12 cellular contexts compared by ENCODE assay signal in the genomic region with DNA sequence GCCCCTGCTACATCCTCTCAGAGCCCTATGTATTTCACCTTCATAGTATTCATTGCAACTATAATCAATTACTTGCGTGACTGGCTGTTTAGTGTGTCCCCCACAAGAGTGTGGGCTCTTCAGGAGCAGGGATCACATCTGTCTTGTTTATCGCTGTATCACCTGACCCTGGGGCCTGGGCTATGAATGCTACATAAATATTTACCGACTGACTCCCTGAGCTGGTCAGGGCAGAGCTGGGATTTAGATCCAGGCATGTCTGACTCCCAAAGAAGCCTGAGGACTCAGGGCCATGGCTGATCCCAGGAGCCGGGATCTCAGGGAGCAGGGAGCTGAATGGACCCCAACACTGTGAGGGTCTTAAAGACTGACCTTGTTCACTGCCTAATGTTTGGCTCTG. TPM values are rescaled to one million over a fixed set of nuclear protein-coding genes. Genes with fewer than 3 reads are reported as not detected.
A peak's percentile ranks its signal among the peaks of the same experiment; 100 is the strongest.
DNase-seq lines count a peak whose midpoint lies in the region; ATAC-seq, FAIRE-seq and TF ChIP-seq lines count a peak whose summit lies in the region.
"Had no signal": no experiment of that assay in that cellular context is flagged by ENCODE, and none has a peak within 500 bp of the region (broad histone marks: within the 10 kb centered on the region; RNA-seq: fewer than 3 reads in every experiment).

No MANE protein-coding gene starts in this region.

- H3K27ac Mint-ChIP-seq in CD4-positive, alpha-beta T cell: peak overlapping the region; percentile 64

- no TSS peak for BruUV-seq in HepG2 (replicated peaks; lab: Mats Ljungman, UMichigan)

- no peak for TF ChIP-seq POLR2A in HepG2 (IDR thresholded peaks at IDR 0.05; ENCODE audit: insufficient read depth in 1 of 2, low read depth in 2 of 2, low read length in 2 of 2)

- H3F3A ChIP-seq in smooth muscle cell (ENCODE audit: low read depth): peaks cover 21% of the 10 kb centered on the region

- no peaks in the 10 kb centered on the region for H3K9me3 ChIP-seq in CD4-positive, alpha-beta T cell (ENCODE audit: control insufficient read depth, low read length)
- H3K9me3 ChIP-seq in HepG2 (ENCODE audit: low read length) (no peaks in the 10 kb centered on the region), smooth muscle cell (replicated peaks; ENCODE audit: low read depth) (no peaks in the 10 kb centered on the region)

- H2AFZ ChIP-seq in HepG2 (ENCODE audit: low read length): no peak overlapping the region
- no peak overlapping the region for H2AFZ ChIP-seq in smooth muscle cell (ENCODE audit: low read depth)

- peak overlapping the region in 1 of 3 experiments; percentile 21; a peak in 2 of 6 replicates for H3K4me3 ChIP-seq in HepG2 (replicated peaks in 1 of 3; ENCODE audit: insufficient read depth in 1 of 3, low read depth in 2 of 3, low read length in 3 of 3)
- no peak overlapping the region for H3K4me3 ChIP-seq in smooth muscle cell

- TF ChIP-seq CTCF in CD4-positive, alpha-beta T cell (IDR thresholded peaks at IDR 0.05): no peak
- TF ChIP-seq CTCF in RWPE1 (conservative IDR thresholded peaks at IDR 0.05; ENCODE audit: low read depth) (no peak), HepG2 (CRISPR knock-in tag; IDR thresholded peaks at IDR 0.05) (no peak), smooth muscle cell (IDR thresholded peaks at IDR 0.05; ENCODE audit: borderline replicate concordance, insufficient read depth, poor library complexity, severe bottlenecking) (no peak), omental fat pad (IDR thresholded peaks at IDR 0.05) (no peak)

- POLR2A ChIA-PET in CD4-positive, alpha-beta T cell (lab: Charles Lee): interaction anchor here (1.1 kb wide), 1 partner anchor 14 kb away, joined by 6 read pairs; no protein-coding TSS in a partner anchor
- POLR2A ChIA-PET in RWPE1 (lab: Yijun Ruan, JAX; ENCODE audit: low non-redundant PET): no interaction called here
- POLR2A ChIA-PET in HepG2 (lab: Yijun Ruan, JAX): interaction anchor here (0.6 to 2.4 kb wide), 11 partner anchors 9 to 64 kb away, joined by 3 to 20 read pairs (median 5); partner anchors contain the start of gene AHDC1

- H3K79me2 ChIP-seq in HepG2 (ENCODE audit: insufficient read depth, low read length) (no peaks in the 10 kb centered on the region), smooth muscle cell (ENCODE audit: low read depth) (peaks cover 34% of the 10 kb centered on the region)

- no peak overlapping the region for H3K27ac ChIP-seq in CD4-positive, alpha-beta T cell (ENCODE audit: low read depth, low read length)
- H3K27ac ChIP-seq in RWPE1 (peak overlapping the region; percentile 98), HepG2 (ENCODE audit: extremely low read length, insufficient read depth, low read length) (peak overlapping the region; percentile 54), smooth muscle cell (ENCODE audit: low read depth) (peak overlapping the region; percentile 50)

- no peak overlapping the region for H3K4me3 Mint-ChIP-seq in CD4-positive, alpha-beta T cell

- H3K4me2 ChIP-seq in HepG2 (ENCODE audit: low read depth, low read length) (peak overlapping the region; percentile 46), smooth muscle cell (no peak overlapping the region)

- peak in 1 of 2 experiments; percentile 33; a peak in 1 of 4 replicates for TF ChIP-seq EP300 in HepG2 (IDR thresholded peaks at IDR 0.05; ENCODE audit: low read depth in 2 of 2, low read length in 2 of 2)
- TF ChIP-seq EP300 in HepG2 (CRISPR knock-in tag; IDR thresholded peaks at IDR 0.05; ENCODE audit: borderline replicate concordance): no peak

- no peaks in the 10 kb centered on the region for H3K27me3 ChIP-seq in CD4-positive, alpha-beta T cell (ENCODE audit: control insufficient read depth, insufficient read depth, low read length)
- H3K27me3 ChIP-seq in HepG2 (ENCODE audit: control insufficient read depth in 1 of 2, insufficient read depth in 2 of 2, low read length in 2 of 2): no peaks in the 10 kb centered on the region
- no peaks in the 10 kb centered on the region for H3K27me3 ChIP-seq in smooth muscle cell (ENCODE audit: low read depth)

- H3K36me3 Mint-ChIP-seq in CD4-positive, alpha-beta T cell (ENCODE audit: low read depth): peaks cover 29% of the 10 kb centered on the region

- peaks cover 43% of the 10 kb centered on the region for H3K4me1 ChIP-seq in HepG2 (ENCODE audit: insufficient read depth, low read length)
- peaks cover 18% of the 10 kb centered on the region for H3K4me1 ChIP-seq in smooth muscle cell (ENCODE audit: low read depth)

- peaks cover 31% of the 10 kb centered on the region for H3K4me1 Mint-ChIP-seq in CD4-positive, alpha-beta T cell (ENCODE audit: low read depth)

- H3K9ac ChIP-seq in HepG2 (ENCODE audit: insufficient read depth, low read depth, low read length): peak overlapping the region; percentile 46
- no peak overlapping the region for H3K9ac ChIP-seq in smooth muscle cell (ENCODE audit: low read depth)

- in situ Hi-C loops in HepG2 (cut with HindIII; ENCODE audit: extremely low pct_ligation_motif_present, low pct_unique_long_range_greater_than_20kb): no loop called here

- intact Hi-C loops in CD4-positive, alpha-beta T cell (cut with DNase I, micrococcal nuclease): no loop called here
- intact Hi-C loops in HepG2 (cut with micrococcal nuclease; ENCODE audit: unreplicated experiment): no loop called here

- H4K20me1 ChIP-seq in HepG2 (ENCODE audit: insufficient read depth, low read length) (no peaks in the 10 kb centered on the region), smooth muscle cell (ENCODE audit: low read depth) (peaks cover 57% of the 10 kb centered on the region)

- no peak for DNase-seq in CD4-positive, alpha-beta T cell
- DNase-seq in RWPE1 (ENCODE audit: low spot score) (no peak), HepG2 (ENCODE audit: low spot score) (peak; percentile 67), smooth muscle cell (lab: John Stamatoyannopoulos, UW; ENCODE audit: unreplicated experiment) (no peak), omental fat pad (ENCODE audit: low spot score) (no peak), SIG-M5 (lab: John Stamatoyannopoulos, UW) (no peak)
- DNase-seq: activated CD8-positive, alpha-beta memory T cell treated with anti-CD3 and anti-CD28 coated beads, Interleukin-2, amount 50 U/mL, for 48 hours; DMS79; islet precursor cell had no signal

- CTCF ChIA-PET in CD4-positive, alpha-beta T cell (lab: Charles Lee): interaction anchor here (1.1 to 5.2 kb wide), 2 partner anchors 15 to 138 kb away, joined by 4 to 56 read pairs; no protein-coding TSS in a partner anchor
- CTCF ChIA-PET in RWPE1 (lab: Yijun Ruan, JAX) (interaction anchor here (0.6 kb wide), 1 partner anchor 22 kb away, joined by 4 read pairs; no protein-coding TSS in a partner anchor), HepG2 (lab: Yijun Ruan, JAX; ENCODE audit: low intra/inter-chr PET ratio, low total read pairs) (no interaction called here)

- H3K36me3 ChIP-seq in HepG2 (replicated peaks in 1 of 2; ENCODE audit: control insufficient read depth in 1 of 2, insufficient read depth in 2 of 2, low read length in 2 of 2): peaks cover 8% of the 10 kb centered on the region in 2 experiments; a peak in 3 of 5 replicates
- H3K36me3 ChIP-seq in smooth muscle cell (ENCODE audit: low read depth): no peaks in the 10 kb centered on the region

- FAIRE-seq in HepG2 (lab: Jason Lieb, UNC): no peak
- FAIRE-seq: GM12892 had no signal

- TF ChIP-seq RAD21 in HepG2 (CRISPR knock-in tag; IDR thresholded peaks at IDR 0.05): peak; percentile 14; the same call in 1 of the 2 replicates

- H3K27me3 Mint-ChIP-seq in CD4-positive, alpha-beta T cell: no peaks in the 10 kb centered on the region

- 30% methylated on average over 4 of the region's 4 CpGs for WGBS in HepG2 (ENCODE audit: low lambda C conversion rate)
- 88% methylated on average over 4 of the region's 4 CpGs for WGBS in smooth muscle cell (ENCODE audit: low lambda C conversion rate)

- H3K9me3 Mint-ChIP-seq in CD4-positive, alpha-beta T cell: no peaks in the 10 kb centered on the region

- ATAC-seq in CD4-positive, alpha-beta T cell (ENCODE audit: poor library complexity): no peak
- peak; percentile 69 for ATAC-seq in HepG2
- ATAC-seq in GM21528 (IDR thresholded peaks at IDR 0.05; ENCODE audit: low FRiP score, unreplicated experiment): no peak
- ATAC-seq in omental fat pad (ENCODE audit: low FRiP score): no peak
- ATAC-seq in GM18520 (IDR thresholded peaks at IDR 0.05; ENCODE audit: unreplicated experiment): no peak

RNA-seq across cellular contexts. Expression of gene AHDC1, which starts 49.7 kb away (rescaled TPM):
- total RNA-seq in CD4-positive, alpha-beta T cell: 10 to 100 TPM; 20.8 to 22.9 TPM
- total RNA-seq in HepG2 (2016; rRNA removed; fragmentation: Illumina TruSeq; extraction: Trizol) (2.6 and 2.7 TPM in 2 replicates), smooth muscle cell (8.4 and 12.2 TPM in 2 replicates), omental fat pad (10 to 100 TPM in 1 of 4 donors, 1 to 10 TPM in 3; 7.5 to 12.9 (median 8.2) TPM)
- total RNA-seq in HepG2 (2016; cell fraction: cytosol; rRNA removed; fragmentation: Illumina TruSeq; extraction: Trizol; ENCODE audit: low read depth): 1.9 and 2.6 TPM in 2 replicates
- total RNA-seq in HepG2 (2016; cell fraction: insoluble cytoplasmic fraction; rRNA removed; fragmentation: Illumina TruSeq; extraction: Trizol): 3.1 and 3.5 TPM in 2 replicates
- total RNA-seq in HepG2 (2016; cell fraction: membrane; rRNA removed; fragmentation: Illumina TruSeq; extraction: Trizol): 1.6 and 2.4 TPM in 2 replicates
- total RNA-seq in HepG2 (2016; cell fraction: nucleus; rRNA removed; fragmentation: Illumina TruSeq; extraction: Trizol): 3.0 and 6.6 TPM in 2 replicates
- polyA plus RNA-seq in HepG2 (2011; rRNA removed) (1.0 and 1.2 TPM in 2 replicates), smooth muscle cell (12.2 and 15.6 TPM in 2 replicates)
- polyA plus RNA-seq in HepG2 (2011; cell fraction: cytosol; rRNA removed): 0.52 and 0.72 TPM in 2 replicates
- 7.0 and 8.3 TPM in 2 replicates for polyA plus RNA-seq in HepG2 (2011; cell fraction: nucleus; rRNA removed)
- 4.7 and 7.3 TPM in 2 replicates for polyA plus RNA-seq in HepG2 (2012)
- polyA plus RNA-seq in HepG2 (2016; cell fraction: cytosol; fragmentation: Illumina TruSeq; extraction: Trizol; ENCODE audit: low read depth): 0.24 and 0.35 TPM in 2 replicates
- polyA plus RNA-seq in HepG2 (2016; cell fraction: insoluble cytoplasmic fraction; fragmentation: Illumina TruSeq; extraction: Trizol; ENCODE audit: low read depth): 3.9 and 4.0 TPM in 2 replicates
- 0.32 and 0.57 TPM in 2 replicates for polyA plus RNA-seq in HepG2 (2016; cell fraction: membrane; fragmentation: Illumina TruSeq; extraction: Trizol; ENCODE audit: low read depth)
- 12.2 and 16.8 TPM in 2 replicates for polyA plus RNA-seq in HepG2 (2016; cell fraction: nucleus; fragmentation: Illumina TruSeq; extraction: Trizol; ENCODE audit: insufficient read depth, low read depth)
- 3.1 and 6.5 TPM in 2 replicates for polyA minus RNA-seq in HepG2 (2011; rRNA and poly(A)+ RNA removed; ENCODE audit: low replicate concordance)
- polyA minus RNA-seq in HepG2 (2011; cell fraction: cytosol; rRNA and poly(A)+ RNA removed): 3.1 and 3.7 TPM in 2 replicates
- polyA minus RNA-seq in HepG2 (2011; cell fraction: nucleus; rRNA and poly(A)+ RNA removed): 5.1 and 5.3 TPM in 2 replicates
